In genomic region chr18:47403949-47404348, GRCh38 we compare ENCODE assay signal across 38 cellular contexts.
"Had no signal": no experiment of that assay in that cellular context is flagged by ENCODE, and none has a peak within 500 bp of the region (broad histone marks: within the 10 kb centered on the region; RNA-seq: fewer than 3 reads in every experiment).

No MANE protein-coding gene starts in this region.

- H3K4me3 ChIP-seq: adrenal gland, ascending aorta, body of pancreas, breast epithelium, cardiac muscle cell had no signal

- FAIRE-seq: astrocyte had no signal

- H3K27ac ChIP-seq: adrenal gland, ascending aorta, body of pancreas, brain microvascular endothelial cell, breast epithelium, cardiac muscle cell had no signal

- H3K9me3 ChIP-seq: adrenal gland, ascending aorta, body of pancreas, breast epithelium had no signal

- H3K27me3 Mint-ChIP-seq: activated naive CD4-positive, alpha-beta T cell treated with anti-CD3 and anti-CD28 coated beads, Interleukin-2, amount 50 U/mL, for 24 hours; activated naive CD8-positive, alpha-beta T cell; activated naive CD8-positive, alpha-beta T cell treated with anti-CD3 and anti-CD28 coated beads for 36 hours; activated naive CD8-positive, alpha-beta T cell treated with anti-CD3 and anti-CD28 coated beads, Interleukin-2, amount 10 ng/mL, durations not matched to agents 7 days and 5 days; activated naive CD8-positive, alpha-beta T cell treated with anti-CD3 and anti-CD28 coated beads, Interleukin-2, amount 50 U/mL, for 24 hours; activated T-cell treated with anti-CD3 and anti-CD28 coated beads, Interleukin-2, amount 50 U/mL, for 24 hours; central memory CD8-positive, alpha-beta T cell had no signal

- H3K27me3 ChIP-seq: adrenal gland, ascending aorta, body of pancreas, brain microvascular endothelial cell, breast epithelium had no signal

- H3K4me1 ChIP-seq: adrenal gland, ascending aorta, body of pancreas, breast epithelium had no signal

- H3K36me3 Mint-ChIP-seq: activated naive CD4-positive, alpha-beta T cell treated with anti-CD3 and anti-CD28 coated beads, Interleukin-2, amount 10 ng/mL, durations not matched to agents 7 days and 5 days; activated naive CD4-positive, alpha-beta T cell treated with anti-CD3 and anti-CD28 coated beads, Interleukin-2, amount 50 U/mL, for 24 hours; activated naive CD4-positive, alpha-beta T cell treated with anti-CD3 and anti-CD28 coated beads, Interleukin-2, amount 50 U/mL, for 72 hours; activated naive CD8-positive, alpha-beta T cell; activated naive CD8-positive, alpha-beta T cell treated with anti-CD3 and anti-CD28 coated beads for 36 hours; activated naive CD8-positive, alpha-beta T cell treated with anti-CD3 and anti-CD28 coated beads, Interleukin-2, amount 10 ng/mL, durations not matched to agents 7 days and 5 days; brain had no signal

- H3K4me1 Mint-ChIP-seq: activated naive CD4-positive, alpha-beta T cell treated with anti-CD3 and anti-CD28 coated beads, Interleukin-2, amount 10 ng/mL, durations not matched to agents 7 days and 5 days; activated naive CD4-positive, alpha-beta T cell treated with anti-CD3 and anti-CD28 coated beads, Interleukin-2, amount 50 U/mL, for 24 hours; activated naive CD8-positive, alpha-beta T cell treated with anti-CD3 and anti-CD28 coated beads for 36 hours; activated naive CD8-positive, alpha-beta T cell treated with anti-CD3 and anti-CD28 coated beads, Interleukin-2, amount 10 ng/mL, durations not matched to agents 7 days and 5 days; activated naive CD8-positive, alpha-beta T cell treated with anti-CD3 and anti-CD28 coated beads, Interleukin-2, amount 50 U/mL, for 24 hours; activated T-helper 17 cell treated with anti-CD3 and anti-CD28 coated beads, Interleukin-2, amount 50 U/mL, for 72 hours; brain; central memory CD8-positive, alpha-beta T cell had no signal

- H3K4me3 Mint-ChIP-seq: activated naive CD4-positive, alpha-beta T cell treated with anti-CD3 and anti-CD28 coated beads for 36 hours; activated naive CD4-positive, alpha-beta T cell treated with anti-CD3 and anti-CD28 coated beads, Interleukin-2, amount 10 ng/mL, durations not matched to agents 7 days and 5 days; activated naive CD4-positive, alpha-beta T cell treated with anti-CD3 and anti-CD28 coated beads, Interleukin-2, amount 50 U/mL, for 24 hours; activated naive CD8-positive, alpha-beta T cell; activated naive CD8-positive, alpha-beta T cell treated with anti-CD3 and anti-CD28 coated beads for 36 hours; activated naive CD8-positive, alpha-beta T cell treated with anti-CD3 and anti-CD28 coated beads, Interleukin-2, amount 10 ng/mL, durations not matched to agents 7 days and 5 days; activated naive CD8-positive, alpha-beta T cell treated with anti-CD3 and anti-CD28 coated beads, Interleukin-2, amount 50 U/mL, for 24 hours; activated T-cell treated with anti-CD3 and anti-CD28 coated beads, Interleukin-2, amount 50 U/mL, for 24 hours; activated T-cell treated with anti-CD3 and anti-CD28 coated beads, Interleukin-2, amount 50 U/mL, for 4 hours; activated T-cell treated with anti-CD3 and anti-CD28 coated beads, Interleukin-2, amount 50 U/mL, for 72 hours; activated T-helper 1 cell treated with anti-CD3 and anti-CD28 coated beads, Interleukin-12 subunit alpha, Interleukin-12 subunit beta, Interleukin-2, Interleukin-4 antibody, amounts not matched to agents 30 ng/mL and 10 ng/mL and 1 ng/mL, durations not matched to agents 14 hours and 24 hours and 36 hours; activated T-helper 17 cell treated with anti-CD3 and anti-CD28 coated beads, Interleukin-2, amount 50 U/mL, for 72 hours; brain; central memory CD8-positive, alpha-beta T cell had no signal

- H3K36me3 ChIP-seq: adrenal gland, ascending aorta, brain microvascular endothelial cell, breast epithelium, cardiac muscle cell had no signal

- H3K27ac Mint-ChIP-seq: activated naive CD4-positive, alpha-beta T cell treated with anti-CD3 and anti-CD28 coated beads for 36 hours; activated naive CD4-positive, alpha-beta T cell treated with anti-CD3 and anti-CD28 coated beads, Interleukin-2, amount 10 ng/mL, durations not matched to agents 7 days and 5 days; activated naive CD4-positive, alpha-beta T cell treated with anti-CD3 and anti-CD28 coated beads, Interleukin-2, amount 50 U/mL, for 24 hours; activated naive CD8-positive, alpha-beta T cell; activated naive CD8-positive, alpha-beta T cell treated with anti-CD3 and anti-CD28 coated beads for 36 hours; activated naive CD8-positive, alpha-beta T cell treated with anti-CD3 and anti-CD28 coated beads, Interleukin-2, amount 10 ng/mL, durations not matched to agents 7 days and 5 days; activated naive CD8-positive, alpha-beta T cell treated with anti-CD3 and anti-CD28 coated beads, Interleukin-2, amount 50 U/mL, for 24 hours; activated T-cell treated with anti-CD3 and anti-CD28 coated beads, Interleukin-2, amount 50 U/mL, for 24 hours; activated T-cell treated with anti-CD3 and anti-CD28 coated beads, Interleukin-2, amount 50 U/mL, for 72 hours; activated T-helper 1 cell treated with anti-CD3 and anti-CD28 coated beads, Interleukin-12 subunit alpha, Interleukin-12 subunit beta, Interleukin-2, Interleukin-4 antibody, amounts not matched to agents 30 ng/mL and 10 ng/mL and 1 ng/mL, durations not matched to agents 14 hours and 24 hours and 36 hours; activated T-helper 17 cell treated with anti-CD3 and anti-CD28 coated beads, Interleukin-2, amount 50 U/mL, for 72 hours; activated T-helper 2 cell treated with anti-CD3 and anti-CD28 coated beads, Interferon-gamma antibody, Interleukin-2, Interleukin-4, amounts not matched to agents 10 μg/mL and 5 μg/mL and 100 μg/mL, durations not matched to agents 14 hours and 24 hours and 36 hours; brain had no signal

- H3K9me3 Mint-ChIP-seq: activated naive CD4-positive, alpha-beta T cell treated with anti-CD3 and anti-CD28 coated beads for 36 hours; activated naive CD4-positive, alpha-beta T cell treated with anti-CD3 and anti-CD28 coated beads, Interleukin-2, amount 10 ng/mL, durations not matched to agents 7 days and 5 days; activated naive CD4-positive, alpha-beta T cell treated with anti-CD3 and anti-CD28 coated beads, Interleukin-2, amount 50 U/mL, for 24 hours; activated naive CD4-positive, alpha-beta T cell treated with anti-CD3 and anti-CD28 coated beads, Interleukin-2, amount 50 U/mL, for 72 hours; activated naive CD8-positive, alpha-beta T cell treated with anti-CD3 and anti-CD28 coated beads for 36 hours; activated naive CD8-positive, alpha-beta T cell treated with anti-CD3 and anti-CD28 coated beads, Interleukin-2, amount 10 ng/mL, durations not matched to agents 7 days and 5 days; activated naive CD8-positive, alpha-beta T cell treated with anti-CD3 and anti-CD28 coated beads, Interleukin-2, amount 50 U/mL, for 24 hours; activated T-cell treated with anti-CD3 and anti-CD28 coated beads, Interleukin-2, amount 50 U/mL, for 24 hours; activated T-cell treated with anti-CD3 and anti-CD28 coated beads, Interleukin-2, amount 50 U/mL, for 4 hours; activated T-cell treated with anti-CD3 and anti-CD28 coated beads, Interleukin-2, amount 50 U/mL, for 72 hours; activated T-helper 1 cell treated with anti-CD3 and anti-CD28 coated beads, Interleukin-12 subunit alpha, Interleukin-12 subunit beta, Interleukin-2, Interleukin-4 antibody, amounts not matched to agents 30 ng/mL and 10 ng/mL and 1 ng/mL, durations not matched to agents 14 hours and 24 hours and 36 hours; activated T-helper 17 cell treated with anti-CD3 and anti-CD28 coated beads, Interleukin-2, amount 50 U/mL, for 72 hours; activated T-helper 2 cell treated with anti-CD3 and anti-CD28 coated beads, Interferon-gamma antibody, Interleukin-2, Interleukin-4, amounts not matched to agents 10 μg/mL and 5 μg/mL and 100 μg/mL, durations not matched to agents 14 hours and 24 hours and 36 hours; central memory CD8-positive, alpha-beta T cell had no signal

- ATAC-seq: activated naive CD4-positive, alpha-beta T cell treated with anti-CD3 and anti-CD28 coated beads, Interleukin-2, amount 50 U/mL, for 72 hours; activated naive CD8-positive, alpha-beta T cell treated with anti-CD3 and anti-CD28 coated beads, Interleukin-2, amount 50 U/mL, for 24 hours; activated T-cell treated with anti-CD3 and anti-CD28 coated beads, Interleukin-2, amount 50 U/mL, for 4 hours; activated T-cell treated with anti-CD3 and anti-CD28 coated beads, Interleukin-2, amount 50 U/mL, for 72 hours; activated T-helper 17 cell treated with anti-CD3 and anti-CD28 coated beads, Interleukin-2, amount 50 U/mL, for 72 hours; body of pancreas had no signal

- DNase-seq: activated effector memory CD4-positive, alpha-beta T cell treated with anti-CD3 and anti-CD28 coated beads, Interleukin-2, amount 50 U/mL, for 16 hours; activated effector memory CD4-positive, alpha-beta T cell treated with Interleukin-2 at 50 U/mL for 16 hours; activated gamma-delta T cell; activated gamma-delta T cell treated with Interleukin-2 at 50 U/mL for 16 hours; activated naive CD4-positive, alpha-beta T cell; activated naive CD4-positive, alpha-beta T cell treated with anti-CD3 and anti-CD28 coated beads for 36 hours; activated naive CD4-positive, alpha-beta T cell treated with anti-CD3 and anti-CD28 coated beads, Interleukin-2, amount 10 ng/mL, durations not matched to agents 7 days and 5 days; activated naive CD4-positive, alpha-beta T cell treated with anti-CD3 and anti-CD28 coated beads, Interleukin-2, amount 50 U/mL, for 16 hours; activated naive CD4-positive, alpha-beta T cell treated with Interleukin-2 at 50 U/mL for 16 hours; activated naive CD8-positive, alpha-beta T cell treated with anti-CD3 and anti-CD28 coated beads for 36 hours; activated naive CD8-positive, alpha-beta T cell treated with anti-CD3 and anti-CD28 coated beads, Interleukin-2, amount 10 ng/mL, durations not matched to agents 7 days and 5 days; activated naive CD8-positive, alpha-beta T cell treated with anti-CD3 and anti-CD28 coated beads, Interleukin-2, amount 50 U/mL, for 24 hours; activated T-cell treated with anti-CD3 and anti-CD28 coated beads, Interleukin-2, amount 50 U/mL, for 24 hours; activated T-cell treated with anti-CD3 and anti-CD28 coated beads, Interleukin-2, amount 50 U/mL, for 4 hours; activated T-cell treated with anti-CD3 and anti-CD28 coated beads, Interleukin-2, amount 50 U/mL, for 48 hours; activated T-cell treated with anti-CD3 and anti-CD28 coated beads, Interleukin-2, amount 50 U/mL, for 72 hours; adrenal gland; amniotic stem cell; amygdala; anterior cingulate cortex; aorta; body of pancreas; brain microvascular endothelial cell; caudate nucleus; central memory CD4-positive, alpha-beta T cell; cerebellar nuclear complex had no signal
